In the genomic region with DNA sequence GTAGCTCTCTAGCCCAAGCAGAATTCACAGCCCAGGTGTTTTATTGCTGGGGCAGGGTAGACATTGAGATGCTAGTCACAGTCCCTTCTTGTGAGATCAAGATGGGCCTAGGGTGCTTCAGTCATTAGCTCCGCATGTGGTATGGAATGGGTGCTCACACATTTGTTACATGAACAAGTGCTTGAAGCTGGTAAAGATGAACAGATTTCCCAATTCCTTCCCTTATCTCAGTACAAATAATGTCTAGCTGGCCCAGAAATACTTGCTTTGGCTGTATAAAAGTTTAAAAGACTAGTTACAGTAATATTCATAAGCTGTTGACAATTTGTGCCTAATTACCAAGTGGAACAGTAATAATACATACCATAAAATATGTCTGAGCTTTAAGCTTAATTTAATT, we compare ENCODE assay signal across 20 cellular contexts.
"Had no signal": no experiment of that assay in that cellular context is flagged by ENCODE, and none has a peak within 500 bp of the region (broad histone marks: within the 10 kb centered on the region; RNA-seq: fewer than 3 reads in every experiment).

No MANE protein-coding gene starts in this region.

- H3K4me1 ChIP-seq: foreskin keratinocyte, gastroesophageal sphincter, parathyroid adenoma had no signal

- H3K9me3 ChIP-seq: gastroesophageal sphincter, heart left ventricle, mucosa of descending colon, neutrophil, sigmoid colon, stomach, thyroid gland had no signal

- H3K79me2 ChIP-seq: hepatocyte, parathyroid adenoma had no signal

- H3K9ac ChIP-seq: parathyroid adenoma had no signal

- DNase-seq: dorsolateral prefrontal cortex; effector CD4-positive, alpha-beta T cell; foreskin keratinocyte; heart left ventricle; left colon; mesenchymal stem cell; mucosa of descending colon; naive B cell; sigmoid colon; stimulated activated CD4-positive, alpha-beta T cell treated with anti-CD3 and anti-CD28 coated beads, Interleukin-2, amount 100 ng/mL, for 24 hours; stimulated activated CD4-positive, alpha-beta T cell treated with anti-CD3 and anti-CD28 coated beads, Interleukin-4, amount 100 ng/mL, for 24 hours; stimulated activated naive CD4-positive, alpha-beta T cell treated with Interleukin-2 at 50 U/mL for 16 hours; stomach; thyroid gland had no signal

- H3K4me2 ChIP-seq: hepatocyte had no signal

- H3K27ac ChIP-seq: foreskin keratinocyte, gastroesophageal sphincter, heart left ventricle, hepatocyte, neutrophil, parathyroid adenoma, sigmoid colon, stomach had no signal

- H3K36me3 ChIP-seq: thyroid gland had no signal

- H3K4me3 ChIP-seq: dorsolateral prefrontal cortex, gastroesophageal sphincter, heart left ventricle, hepatocyte, mucosa of descending colon, sigmoid colon, stomach, thyroid gland had no signal

- H3K27me3 ChIP-seq: dorsolateral prefrontal cortex, foreskin keratinocyte, gastroesophageal sphincter, heart left ventricle, hepatocyte, neutrophil, sigmoid colon, stomach, thyroid gland had no signal

- H2AFZ ChIP-seq: hepatocyte, parathyroid adenoma had no signal

- ATAC-seq: foreskin keratinocyte; gastroesophageal sphincter; left colon; mucosa of descending colon; natural killer cell treated with Interleukin-12 subunit alpha and Interleukin-12 subunit beta and Interleukin-15 and Interleukin-18, amount 100 ng/mL, for 72 hours; stimulated activated effector memory CD8-positive, alpha-beta T cell treated with anti-CD3 and anti-CD28 coated beads, Interleukin-12 subunit alpha, Interleukin-12 subunit beta, amount 100 ng/mL, for 72 hours had no signal
